ENCODE assay signal across 8 cellular contexts in the genomic region with DNA sequence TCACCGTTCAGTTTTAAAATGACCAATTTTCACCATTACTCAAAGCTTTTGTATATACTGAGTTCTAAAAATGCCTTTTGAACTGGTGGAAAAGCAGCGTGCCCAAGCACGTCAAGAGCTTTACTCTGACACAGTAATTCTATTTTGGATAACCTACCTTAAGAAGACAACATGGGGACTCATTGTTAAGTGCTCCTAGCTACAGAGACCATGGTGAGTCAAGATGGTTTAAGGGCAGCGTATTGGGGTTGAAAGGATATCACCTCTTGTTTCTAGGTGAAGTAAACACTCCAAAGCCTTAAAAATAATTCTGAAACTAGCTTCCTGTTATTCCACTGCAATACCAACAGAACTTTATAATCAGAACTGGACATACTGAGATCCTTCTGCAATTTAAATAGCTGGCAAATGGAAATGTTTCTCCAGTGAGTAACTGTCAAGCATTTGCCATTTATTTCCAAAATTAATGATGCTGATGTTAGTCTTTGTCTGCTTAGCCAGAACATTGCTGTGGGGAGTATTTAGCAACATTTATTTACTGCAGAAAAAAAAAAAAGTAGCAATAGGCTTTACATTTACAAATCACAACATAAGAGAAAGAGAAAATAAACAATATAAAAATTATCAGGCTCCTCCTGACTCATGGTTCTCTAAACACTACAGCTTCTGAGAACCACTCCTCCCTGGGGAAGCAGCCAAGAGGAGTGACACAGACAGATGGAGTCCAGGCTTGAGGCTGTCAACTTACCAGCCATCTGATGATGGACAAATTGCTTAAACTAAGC. TPM values are rescaled to one million over a fixed set of nuclear protein-coding genes. Genes with fewer than 3 reads are reported as not detected.
DNase-seq lines count a peak whose midpoint lies in the region; ATAC-seq and TF ChIP-seq lines count a peak whose summit lies in the region.
"Not testable (repeated sequence)": the region's sequence is repeated elsewhere in the genome, so short reads cannot be mapped to it uniquely, and the experiment has no call there.

No MANE protein-coding gene starts in this region.

- in situ Hi-C loops in Panc1 (cut with HindIII; ENCODE audit: low pct_unique_long_range_greater_than_20kb, low sequenced_read_pairs); astrocyte of the spinal cord (cut with HindIII; ENCODE audit: low sequenced_read_pairs): not testable (repeated sequence)

- CTCF ChIA-PET in Panc1 (lab: Charles Lee), result interaction anchor here (0.7 kb wide), 1 partner anchor 289 kb away, joined by 5 read pairs; no protein-coding TSS in a partner anchor

- H3K36me3 ChIP-seq in MG63; Panc1 (ENCODE audit: control insufficient read depth, insufficient read depth, low read length); right atrium auricular region; tibial artery: not testable (repeated sequence)

- H3K9me3 ChIP-seq in MG63; Panc1 (ENCODE audit: control insufficient read depth, insufficient read depth, low read depth, low read length); right atrium auricular region; tibial artery: not testable (repeated sequence)

- POLR2A ChIA-PET in Panc1 (lab: Charles Lee), result not testable (repeated sequence)

- H3K4me1 ChIP-seq in Panc1 (ENCODE audit: control insufficient read depth, insufficient read depth, low read length); right atrium auricular region: not testable (repeated sequence)
- peaks cover 0 to 12% (median 2%) of the 10 kb centered on the region in 4 donors for H3K4me1 ChIP-seq in tibial artery

- intact Hi-C loops in Panc1 (cut with micrococcal nuclease; ENCODE audit: unreplicated experiment); tibial artery (cut with DNase I; ENCODE audit: low total_unique reads): not testable (repeated sequence)

- not testable (repeated sequence) for H3K4me3 ChIP-seq in MG63; Panc1 (ENCODE audit: low read depth in 2 of 2, low read length in 2 of 2); astrocyte of the spinal cord (ENCODE audit: low read depth, low read length); right atrium auricular region; tibial artery

- DNase-seq in DMS53 (lab: John Stamatoyannopoulos, UW) (peak; percentile 50), MG63 (peak; percentile 84), Panc1 (ENCODE audit: low read depth, low spot score) (peak; percentile 52), astrocyte of the spinal cord (ENCODE audit: low read depth, low spot score) (peak; percentile 38), non-pigmented ciliary epithelial cell (ENCODE audit: low read depth) (peak; percentile 32), tibial artery (peak; percentile 49 to 69)
- DNase-seq in right atrium auricular region (ENCODE audit: low spot score), result not testable (repeated sequence)

- H3K27me3 ChIP-seq in MG63; Panc1 (ENCODE audit: control insufficient read depth, insufficient read depth, low read length); right atrium auricular region; tibial artery: not testable (repeated sequence)

- not testable (repeated sequence) for H3K27ac ChIP-seq in Panc1 (ENCODE audit: low read length)
- peak overlapping the region; percentile 26 to 66 for H3K27ac ChIP-seq in right atrium auricular region
- peak overlapping the region; percentile 66 to 68 for H3K27ac ChIP-seq in tibial artery

- BruUV-seq in Panc1 (replicated peaks; lab: Mats Ljungman, UMichigan), result not testable (repeated sequence)

- ATAC-seq in Panc1 (peak; percentile 98), esophagus mucosa (peak; percentile 92)

- not testable (repeated sequence) for TF ChIP-seq CTCF in Panc1 (IDR thresholded peaks at IDR 0.05); astrocyte of the spinal cord (IDR thresholded peaks at IDR 0.05; ENCODE audit: low read depth, low read length); right atrium auricular region (IDR thresholded peaks at IDR 0.05); tibial artery (IDR thresholded peaks at IDR 0.05)

RNA-seq across cellular contexts. Expression of gene TYW1B, which starts 44.2 kb away (rescaled TPM):
- total RNA-seq in MG63 (2014; rRNA removed; shearing (Covaris generic); ENCODE audit: low replicate concordance), result 0.52 and 3.6 TPM in 2 replicates
- total RNA-seq in Panc1 (2021; ENCODE audit: unreplicated experiment) (2.3 TPM), esophagus mucosa (1.00 TPM), right atrium auricular region (1 to 10 TPM; 1.2 to 3.5 TPM)
- polyA plus RNA-seq in Panc1 (2012; ENCODE audit: insufficient read length), result 1.6 TPM
